Comparison of ENCODE assay signal across 2 cellular contexts in genomic region chr11:737899-738298, GRCh38.
TF ChIP-seq lines count a peak whose summit lies in the region.

No MANE protein-coding gene starts in this region.

TF ChIP-seq in Ishikawa, 13 proteins besides CTCF, POLR2A, EP300 and RAD21:
- peak; percentile 61 for TF ChIP-seq TEAD4 (IDR thresholded peaks at IDR 0.05)

TF ChIP-seq in GM12878, 131 proteins besides CTCF, POLR2A, EP300 and RAD21:
- TF ChIP-seq, protein P1, sequence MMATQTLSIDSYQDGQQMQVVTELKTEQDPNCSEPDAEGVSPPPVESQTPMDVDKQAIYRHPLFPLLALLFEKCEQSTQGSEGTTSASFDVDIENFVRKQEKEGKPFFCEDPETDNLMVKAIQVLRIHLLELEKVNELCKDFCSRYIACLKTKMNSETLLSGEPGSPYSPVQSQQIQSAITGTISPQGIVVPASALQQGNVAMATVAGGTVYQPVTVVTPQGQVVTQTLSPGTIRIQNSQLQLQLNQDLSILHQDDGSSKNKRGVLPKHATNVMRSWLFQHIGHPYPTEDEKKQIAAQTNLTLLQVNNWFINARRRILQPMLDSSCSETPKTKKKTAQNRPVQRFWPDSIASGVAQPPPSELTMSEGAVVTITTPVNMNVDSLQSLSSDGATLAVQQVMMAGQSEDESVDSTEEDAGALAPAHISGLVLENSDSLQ (IDR thresholded peaks at IDR 0.05), result peak; percentile 60
